ENCODE assay signal across 8 cellular contexts in genomic region chr16:2720719-2721633, GRCh38. TPM values are rescaled to one million over a fixed set of nuclear protein-coding genes. Genes with fewer than 3 reads are reported as not detected.
DNase-seq lines count a peak whose midpoint lies in the region; ATAC-seq and TF ChIP-seq lines count a peak whose summit lies in the region.

No MANE protein-coding gene starts in this region.

- WGBS in heart right ventricle, 2 donors: 2 to 3% methylated on average over 78 to 94 of the region's 99 CpGs
- 3% methylated on average over 70 of the region's 99 CpGs for WGBS in prostate gland
- WGBS in urinary bladder: 2% methylated on average over 99 of the region's 99 CpGs

- no peaks in the 10 kb centered on the region for H3K36me3 ChIP-seq in heart right ventricle
- H3K36me3 ChIP-seq in prostate gland: no peaks in the 10 kb centered on the region
- H3K36me3 ChIP-seq in urinary bladder (ENCODE audit: insufficient read depth): no peaks in the 10 kb centered on the region

- H3K4me1 Mint-ChIP-seq in activated naive CD8-positive, alpha-beta T cell treated with anti-CD3 and anti-CD28 coated beads, Interleukin-2, amount 10 ng/mL, durations not matched to agents 7 days and 5 days: peaks cover 11% of the 10 kb centered on the region

- peak; percentile 94 for TF ChIP-seq CTCF in GM10266 (IDR thresholded peaks at IDR 0.05; ENCODE audit: control insufficient read depth, insufficient read depth, low read depth, missing control alignments)
- peak; percentile 41 for TF ChIP-seq CTCF in HFF-Myc (IDR thresholded peaks at IDR 0.05; ENCODE audit: low read depth, low read length, missing control alignments)
- TF ChIP-seq CTCF in heart right ventricle (IDR thresholded peaks at IDR 0.05): peak; percentile 55 to 93 (median 78)
- peak; percentile 50 to 76 (median 66) for TF ChIP-seq CTCF in prostate gland (IDR thresholded peaks at IDR 0.05)

- TF ChIP-seq POLR2A in prostate gland (IDR thresholded peaks at IDR 0.05): no peak

- H3K4me3 ChIP-seq in HFF-Myc (replicated peaks; ENCODE audit: low read depth, low read length) (peak overlapping the region; percentile 54), heart right ventricle (peak overlapping the region; percentile 57 to 83 (median 72)), prostate gland (peak overlapping the region; percentile 67 to 80), urinary bladder (ENCODE audit: low read depth, low read length) (peak overlapping the region; percentile 66)

- no peaks in the 10 kb centered on the region for H3K9me3 ChIP-seq in heart right ventricle
- H3K9me3 ChIP-seq in prostate gland: no peaks in the 10 kb centered on the region

- peak overlapping the region; percentile 87 for H3K27ac Mint-ChIP-seq in activated naive CD8-positive, alpha-beta T cell treated with anti-CD3 and anti-CD28 coated beads, Interleukin-2, amount 10 ng/mL, durations not matched to agents 7 days and 5 days

- POLR2A ChIA-PET in activated naive CD8-positive, alpha-beta T cell treated with anti-CD3 and anti-CD28 coated beads, Interleukin-2, amount 10 ng/mL, durations not matched to agents 7 days and 5 days (lab: Charles Lee): no interaction called here

- peak; percentile 91 for ATAC-seq in activated naive CD8-positive, alpha-beta T cell treated with anti-CD3 and anti-CD28 coated beads, Interleukin-2, amount 10 ng/mL, durations not matched to agents 7 days and 5 days (ENCODE audit: low read depth)
- peak; percentile 82 to 94 (median 84) for ATAC-seq in heart right ventricle

- DNase-seq in GM10266 (ENCODE audit: extremely low spot score) (peak; percentile 95), HFF-Myc (ENCODE audit: extremely low read depth, low read depth) (peak; percentile 27), NAMALWA (ENCODE audit: low spot score) (peak; percentile 90), SKM-1 (lab: John Stamatoyannopoulos, UW; ENCODE audit: unreplicated experiment) (peak; percentile 56), heart right ventricle (peak; percentile 77 to 85), prostate gland (ENCODE audit: low spot score) (peak; percentile 55)
- peak; percentile 93 for DNase-seq in activated naive CD8-positive, alpha-beta T cell treated with anti-CD3 and anti-CD28 coated beads, Interleukin-2, amount 10 ng/mL, durations not matched to agents 7 days and 5 days

- H3K27ac ChIP-seq in heart right ventricle: peak overlapping the region; percentile 25 to 93 (median 79)
- peak overlapping the region; percentile 71 to 80 for H3K27ac ChIP-seq in prostate gland
- no peak overlapping the region for H3K27ac ChIP-seq in urinary bladder (ENCODE audit: low read depth)

- no peaks in the 10 kb centered on the region for H3K36me3 Mint-ChIP-seq in activated naive CD8-positive, alpha-beta T cell treated with anti-CD3 and anti-CD28 coated beads, Interleukin-2, amount 10 ng/mL, durations not matched to agents 7 days and 5 days

- intact Hi-C loops in heart right ventricle (cut with DNase I) (loop anchor here in 3 of 10 donors (1.0 to 5.0 kb wide), 3 partner anchors 31 to 39 kb away; partner anchors contain the start of genes KCTD5 (in 2 of the 3) and SRRM2 (in 1 of the 3)), prostate gland (cut with DNase I) (no loop called here)

- no peaks in the 10 kb centered on the region for H3K9me3 Mint-ChIP-seq in activated naive CD8-positive, alpha-beta T cell treated with anti-CD3 and anti-CD28 coated beads, Interleukin-2, amount 10 ng/mL, durations not matched to agents 7 days and 5 days

- H3K27me3 ChIP-seq in heart right ventricle (peaks cover 0 to 14% (median 0%) of the 10 kb centered on the region in 7 donors), prostate gland (replicated peaks; ENCODE audit: insufficient read depth) (no peaks in the 10 kb centered on the region)

- peak overlapping the region; percentile 83 for H3K4me3 Mint-ChIP-seq in activated naive CD8-positive, alpha-beta T cell treated with anti-CD3 and anti-CD28 coated beads, Interleukin-2, amount 10 ng/mL, durations not matched to agents 7 days and 5 days

- H3K27me3 Mint-ChIP-seq in activated naive CD8-positive, alpha-beta T cell treated with anti-CD3 and anti-CD28 coated beads, Interleukin-2, amount 10 ng/mL, durations not matched to agents 7 days and 5 days: peaks cover 12% of the 10 kb centered on the region

- H3K4me1 ChIP-seq in heart right ventricle (peaks cover 3 to 30% (median 22%) of the 10 kb centered on the region in 9 donors), prostate gland (replicated peaks) (no peaks in the 10 kb centered on the region), urinary bladder (ENCODE audit: insufficient read depth) (no peaks in the 10 kb centered on the region)

RNA-seq across cellular contexts. Expression of gene PRSS27, which starts 1.0 kb away (rescaled TPM):
- 1 to 10 TPM; 1.9 to 2.2 TPM for total RNA-seq in activated naive CD8-positive, alpha-beta T cell treated with anti-CD3 and anti-CD28 coated beads, Interleukin-2, amount 10 ng/mL, durations not matched to agents 7 days and 5 days
- total RNA-seq in heart right ventricle (under 1 TPM in 9 of 10 donors, not detected in 1; 0.11 to 0.75 (median 0.40) TPM), prostate gland (1 to 10 TPM; 1.9 to 6.9 TPM), urinary bladder (0.85 TPM)
- polyA plus RNA-seq in heart right ventricle (under 1 TPM; 0.46 to 0.66 TPM), urinary bladder (2.5 TPM)

RNA-seq across cellular contexts. Expression of gene SRRM2, which starts 31.5 kb away (rescaled TPM):
- 100 to 1,000 TPM; 740 to 773 TPM for total RNA-seq in activated naive CD8-positive, alpha-beta T cell treated with anti-CD3 and anti-CD28 coated beads, Interleukin-2, amount 10 ng/mL, durations not matched to agents 7 days and 5 days
- total RNA-seq in heart right ventricle (100 to 1,000 TPM; 228 to 392 (median 261) TPM), prostate gland (100 to 1,000 TPM; 287 to 714 TPM), urinary bladder (115 TPM)
- polyA plus RNA-seq in heart right ventricle (1,000 to 10,000 TPM in 1 of 2 donors, 100 to 1,000 TPM in 1; 182 to 1,328 TPM), urinary bladder (481 TPM)

RNA-seq across cellular contexts. Expression of gene KCTD5, which starts 38.7 kb away (rescaled TPM):
- 10 to 100 TPM; 27.5 to 30.1 TPM for total RNA-seq in activated naive CD8-positive, alpha-beta T cell treated with anti-CD3 and anti-CD28 coated beads, Interleukin-2, amount 10 ng/mL, durations not matched to agents 7 days and 5 days
- total RNA-seq in heart right ventricle (10 to 100 TPM in 6 of 10 donors, 1 to 10 TPM in 4; 8.5 to 22.4 (median 11.7) TPM), prostate gland (10 to 100 TPM; 24.1 to 55.0 TPM), urinary bladder (13.7 TPM)
- polyA plus RNA-seq in heart right ventricle (10 to 100 TPM in 1 of 2 donors, 1 to 10 TPM in 1; 8.7 to 11.7 TPM), urinary bladder (18.4 TPM)

RNA-seq across cellular contexts. Expression of gene ELOB, which starts 56.1 kb away (rescaled TPM):
- 100 to 1,000 TPM; 205 to 210 TPM for total RNA-seq in activated naive CD8-positive, alpha-beta T cell treated with anti-CD3 and anti-CD28 coated beads, Interleukin-2, amount 10 ng/mL, durations not matched to agents 7 days and 5 days
- total RNA-seq in heart right ventricle (100 to 1,000 TPM; 248 to 373 (median 323) TPM), prostate gland (100 to 1,000 TPM; 318 to 496 TPM), urinary bladder (62.9 TPM)
- polyA plus RNA-seq in heart right ventricle (1,000 to 10,000 TPM in 1 of 2 donors, 100 to 1,000 TPM in 1; 511 to 1,196 TPM), urinary bladder (399 TPM)

Comparison
In these comparisons a context has a peak if more than half of its experiments do, and no peak if none do; other contexts are left out.
1. DNase-seq: peak in every context shown above with its lines; median percentile 95 in GM10266; 93 in activated naive CD8-positive, alpha-beta T cell treated with anti-CD3 and anti-CD28 coated beads, Interleukin-2, amount 10 ng/mL, durations not matched to agents 7 days and 5 days; 90 in NAMALWA; 81 in heart right ventricle; 56 in SKM-1; 55 in prostate gland; 27 in HFF-Myc.
2. CTCF ChIP-seq: peak in every context shown above with its lines; median percentile 94 in GM10266; 78 in heart right ventricle; 66 in prostate gland; 41 in HFF-Myc.